In genomic region chr11:73330569-73331093, GRCh38 we compare ENCODE assay signal across 10 cellular contexts. TPM values are rescaled to one million over a fixed set of nuclear protein-coding genes. Genes with fewer than 3 reads are reported as not detected.
DNase-seq lines count a peak whose midpoint lies in the region; ATAC-seq, FAIRE-seq and TF ChIP-seq lines count a peak whose summit lies in the region.
"Had no signal": no experiment of that assay in that cellular context is flagged by ENCODE, and none has a peak within 500 bp of the region (broad histone marks: within the 10 kb centered on the region; RNA-seq: fewer than 3 reads in every experiment).

No MANE protein-coding gene starts in this region.

- DNase-seq in HepG2 (ENCODE audit: low spot score): peak; percentile 48
- no peak for DNase-seq in right lobe of liver
- no peak for DNase-seq in breast epithelium (ENCODE audit: low spot score in 2 of 2)
- no peak for DNase-seq in left lung
- DNase-seq in D341Med (ENCODE audit: low spot score): no peak
- DNase-seq in activated T-cell treated with anti-CD3 and anti-CD28 coated beads, Interleukin-2, amount 50 U/mL, for 1 hour: no peak
- DNase-seq in activated CD8-positive, alpha-beta T cell treated with anti-CD3 and anti-CD28 coated beads for 36 hours: no peak
- DNase-seq: activated naive CD4-positive, alpha-beta T cell treated with anti-CD3 and anti-CD28 coated beads, Interleukin-2, amount 10 ng/mL, durations not matched to agents 7 days and 5 days; DMS79 treated with DMSO at 0.1 percent for 48 hours had no signal

- no peaks in the 10 kb centered on the region for H3K36me3 Mint-ChIP-seq in activated CD8-positive, alpha-beta T cell treated with anti-CD3 and anti-CD28 coated beads for 36 hours (ENCODE audit: low read depth)
- H3K36me3 Mint-ChIP-seq: activated naive CD4-positive, alpha-beta T cell treated with anti-CD3 and anti-CD28 coated beads, Interleukin-2, amount 10 ng/mL, durations not matched to agents 7 days and 5 days had no signal

- H3K4me1 Mint-ChIP-seq in activated CD8-positive, alpha-beta T cell treated with anti-CD3 and anti-CD28 coated beads for 36 hours (ENCODE audit: low read depth): peaks cover 8% of the 10 kb centered on the region
- H3K4me1 Mint-ChIP-seq: activated naive CD4-positive, alpha-beta T cell treated with anti-CD3 and anti-CD28 coated beads, Interleukin-2, amount 10 ng/mL, durations not matched to agents 7 days and 5 days had no signal

- POLR2A ChIA-PET in HepG2 (lab: Yijun Ruan, JAX): interaction anchor here (1.0 to 10.1 kb wide), 5 partner anchors 8 to 23 kb away, joined by 3 to 205 read pairs (median 4); partner anchors contain the start of gene ARHGEF17
- POLR2A ChIA-PET in activated CD8-positive, alpha-beta T cell treated with anti-CD3 and anti-CD28 coated beads for 36 hours (lab: Charles Lee): interaction anchor here (1.5 kb wide), 1 partner anchor 22 kb away, joined by 3 read pairs; no protein-coding TSS in a partner anchor

- H3K27me3 ChIP-seq in HepG2 (ENCODE audit: control insufficient read depth in 1 of 2, insufficient read depth in 2 of 2, low read length in 2 of 2) (no peaks in the 10 kb centered on the region), right lobe of liver (no peaks in the 10 kb centered on the region), breast epithelium (no peaks in the 10 kb centered on the region), left lung (no peaks in the 10 kb centered on the region)

- H2AFZ ChIP-seq in HepG2 (ENCODE audit: low read length): no peak overlapping the region

- H3K36me3 ChIP-seq in HepG2 (replicated peaks in 1 of 2; ENCODE audit: control insufficient read depth in 1 of 2, insufficient read depth in 2 of 2, low read length in 2 of 2) (peaks cover 3 to 8% of the 10 kb centered on the region in 2 experiments; a peak in 3 of 5 replicates), right lobe of liver (no peaks in the 10 kb centered on the region), breast epithelium (no peaks in the 10 kb centered on the region), left lung (no peaks in the 10 kb centered on the region)

- intact Hi-C loops in HepG2 (cut with micrococcal nuclease; ENCODE audit: unreplicated experiment) (loop anchor here (1.0 kb wide), 1 partner anchor 23 kb away; no protein-coding TSS in a partner anchor), right lobe of liver (cut with DNase I) (no loop called here), breast epithelium (cut with DNase I; ENCODE audit: low total_unique reads) (no loop called here), left lung (cut with DNase I) (no loop called here)
- intact Hi-C loops in activated CD8-positive, alpha-beta T cell treated with anti-CD3 and anti-CD28 coated beads for 36 hours (cut with micrococcal nuclease): no loop called here

- FAIRE-seq in HepG2 (lab: Jason Lieb, UNC): peak; percentile 23

- peaks cover 40% of the 10 kb centered on the region for H3K79me2 ChIP-seq in HepG2 (ENCODE audit: insufficient read depth, low read length)

- no peaks in the 10 kb centered on the region for H3K9me3 Mint-ChIP-seq in activated CD8-positive, alpha-beta T cell treated with anti-CD3 and anti-CD28 coated beads for 36 hours
- H3K9me3 Mint-ChIP-seq: activated naive CD4-positive, alpha-beta T cell treated with anti-CD3 and anti-CD28 coated beads, Interleukin-2, amount 10 ng/mL, durations not matched to agents 7 days and 5 days had no signal

- peaks cover 8% of the 10 kb centered on the region for H4K20me1 ChIP-seq in HepG2 (ENCODE audit: insufficient read depth, low read length)

- BruUV-seq in HepG2 (replicated peaks; lab: Mats Ljungman, UMichigan): no TSS peak

- peak overlapping the region; percentile 95 for H3K4me2 ChIP-seq in HepG2 (ENCODE audit: low read depth, low read length)

- H3K27ac ChIP-seq in HepG2 (ENCODE audit: extremely low read length, insufficient read depth, low read length) (peak overlapping the region; percentile 98), right lobe of liver (no peak overlapping the region), breast epithelium (peak overlapping the region; percentile 67 to 84), left lung (peak overlapping the region; percentile 1 to 13)

- H3K27ac Mint-ChIP-seq in activated CD8-positive, alpha-beta T cell treated with anti-CD3 and anti-CD28 coated beads for 36 hours: no peak overlapping the region
- H3K27ac Mint-ChIP-seq: activated naive CD4-positive, alpha-beta T cell treated with anti-CD3 and anti-CD28 coated beads, Interleukin-2, amount 10 ng/mL, durations not matched to agents 7 days and 5 days had no signal

- H3K9ac ChIP-seq in HepG2 (ENCODE audit: insufficient read depth, low read depth, low read length): peak overlapping the region; percentile 77

- TF ChIP-seq POLR2A in HepG2 (IDR thresholded peaks at IDR 0.05; ENCODE audit: insufficient read depth in 1 of 2, low read depth in 2 of 2, low read length in 2 of 2) (no peak), right lobe of liver (IDR thresholded peaks at IDR 0.05) (no peak), breast epithelium (IDR thresholded peaks at IDR 0.05) (no peak)

- no peak overlapping the region for H3K4me3 Mint-ChIP-seq in activated CD8-positive, alpha-beta T cell treated with anti-CD3 and anti-CD28 coated beads for 36 hours
- H3K4me3 Mint-ChIP-seq: activated naive CD4-positive, alpha-beta T cell treated with anti-CD3 and anti-CD28 coated beads, Interleukin-2, amount 10 ng/mL, durations not matched to agents 7 days and 5 days had no signal

- TF ChIP-seq CTCF in HepG2 (CRISPR knock-in tag; IDR thresholded peaks at IDR 0.05) (peak; percentile 65), right lobe of liver (IDR thresholded peaks at IDR 0.05) (peak in 2 of 4 donors; percentile 7 to 10), breast epithelium (IDR thresholded peaks at IDR 0.05) (no peak), left lung (IDR thresholded peaks at IDR 0.05) (peak in 1 of 2 donors; percentile 14)
- no peak for TF ChIP-seq CTCF in activated CD8-positive, alpha-beta T cell treated with anti-CD3 and anti-CD28 coated beads for 36 hours (IDR thresholded peaks at IDR 0.05)

- peak; percentile 53 for ATAC-seq in HepG2
- no peak for ATAC-seq in right lobe of liver
- peak; percentile 7 for ATAC-seq in left lung
- no peak for ATAC-seq in GM21367 (IDR thresholded peaks at IDR 0.05; ENCODE audit: unreplicated experiment)
- no peak for ATAC-seq in activated CD8-positive, alpha-beta T cell treated with anti-CD3 and anti-CD28 coated beads for 36 hours

- WGBS in HepG2 (ENCODE audit: low lambda C conversion rate): 29% methylated on average over 1 of the region's 3 CpGs
- 67% methylated on average over 1 of the region's 3 CpGs for WGBS in right lobe of liver (ENCODE audit: insufficient coverage, low coverage, low lambda C conversion rate, missing lambda C conversion rate)

- H3K4me3 ChIP-seq in HepG2 (replicated peaks in 1 of 3; ENCODE audit: insufficient read depth in 1 of 3, low read depth in 2 of 3, low read length in 3 of 3): peak overlapping the region; percentile 11 to 63 (median 40); a peak in 3 of 6 replicates
- no peak overlapping the region for H3K4me3 ChIP-seq in right lobe of liver
- H3K4me3 ChIP-seq in breast epithelium: no peak overlapping the region
- H3K4me3 ChIP-seq in left lung: no peak overlapping the region

- in situ Hi-C loops in HepG2 (cut with HindIII; ENCODE audit: extremely low pct_ligation_motif_present, low pct_unique_long_range_greater_than_20kb): no loop called here

- peaks cover 96% of the 10 kb centered on the region for H3K4me1 ChIP-seq in HepG2 (ENCODE audit: insufficient read depth, low read length)
- H3K4me1 ChIP-seq in right lobe of liver: no peaks in the 10 kb centered on the region
- peaks cover 13 to 38% of the 10 kb centered on the region in 2 donors for H3K4me1 ChIP-seq in breast epithelium
- H3K4me1 ChIP-seq in left lung: peaks cover 39 to 79% of the 10 kb centered on the region in 2 donors

- CTCF ChIA-PET in HepG2 (lab: Yijun Ruan, JAX; ENCODE audit: low intra/inter-chr PET ratio, low total read pairs): interaction anchor here (2.3 kb wide), 1 partner anchor 23 kb away, joined by 8 read pairs; the partner anchor contains the start of gene ARHGEF17
- CTCF ChIA-PET in activated CD8-positive, alpha-beta T cell treated with anti-CD3 and anti-CD28 coated beads for 36 hours (lab: Charles Lee): interaction anchor here (0.8 to 2.0 kb wide), 2 partner anchors 22 to 24 kb away, joined by 3 to 9 read pairs; no protein-coding TSS in a partner anchor

- TF ChIP-seq EP300 in HepG2 (IDR thresholded peaks at IDR 0.05; ENCODE audit: low read depth in 2 of 2, low read length in 2 of 2): no peak
- TF ChIP-seq EP300 in HepG2 (CRISPR knock-in tag; IDR thresholded peaks at IDR 0.05; ENCODE audit: borderline replicate concordance): no peak

- no peaks in the 10 kb centered on the region for H3K9me3 ChIP-seq in HepG2 (ENCODE audit: low read length)
- no peaks in the 10 kb centered on the region for H3K9me3 ChIP-seq in right lobe of liver
- no peaks in the 10 kb centered on the region for H3K9me3 ChIP-seq in breast epithelium
- no peaks in the 10 kb centered on the region for H3K9me3 ChIP-seq in left lung

- TF ChIP-seq RAD21 in HepG2 (CRISPR knock-in tag; IDR thresholded peaks at IDR 0.05): 0 out of 2 replicates have a peak, but pooled peaks have one; percentile 32

- H3K27me3 Mint-ChIP-seq in activated CD8-positive, alpha-beta T cell treated with anti-CD3 and anti-CD28 coated beads for 36 hours: no peaks in the 10 kb centered on the region

RNA-seq across cellular contexts. Expression of gene ARHGEF17, which starts 22.6 kb away (rescaled TPM):
- total RNA-seq in HepG2 (2016; rRNA removed; fragmentation: Illumina TruSeq; extraction: Trizol) (5.7 and 10.7 TPM in 2 replicates), right lobe of liver (1 to 10 TPM; 4.6 to 7.3 (median 5.4) TPM), breast epithelium (10 to 100 TPM; 28.8 to 54.7 (median 38.2) TPM), left lung (10 to 100 TPM; 56.3 to 69.1 TPM)
- 4.6 and 5.1 TPM in 2 replicates for total RNA-seq in HepG2 (2016; cell fraction: cytosol; rRNA removed; fragmentation: Illumina TruSeq; extraction: Trizol; ENCODE audit: low read depth)
- 3.7 and 12.1 TPM in 2 replicates for total RNA-seq in HepG2 (2016; cell fraction: insoluble cytoplasmic fraction; rRNA removed; fragmentation: Illumina TruSeq; extraction: Trizol)
- 3.3 and 3.8 TPM in 2 replicates for total RNA-seq in HepG2 (2016; cell fraction: membrane; rRNA removed; fragmentation: Illumina TruSeq; extraction: Trizol)
- total RNA-seq in HepG2 (2016; cell fraction: nucleus; rRNA removed; fragmentation: Illumina TruSeq; extraction: Trizol): 20.3 and 20.6 TPM in 2 replicates
- polyA plus RNA-seq in HepG2 (2011; rRNA removed): 28.8 and 37.7 TPM in 2 replicates
- polyA plus RNA-seq in HepG2 (2011; cell fraction: cytosol; rRNA removed): 7.4 and 13.6 TPM in 2 replicates
- 250 and 318 TPM in 2 replicates for polyA plus RNA-seq in HepG2 (2011; cell fraction: nucleus; rRNA removed)
- 17.9 and 20.3 TPM in 2 replicates for polyA plus RNA-seq in HepG2 (2012)
- 0.35 and 0.64 TPM in 2 replicates for polyA plus RNA-seq in HepG2 (2016; cell fraction: cytosol; fragmentation: Illumina TruSeq; extraction: Trizol; ENCODE audit: low read depth)
- 5.4 and 7.1 TPM in 2 replicates for polyA plus RNA-seq in HepG2 (2016; cell fraction: insoluble cytoplasmic fraction; fragmentation: Illumina TruSeq; extraction: Trizol; ENCODE audit: low read depth)
- polyA plus RNA-seq in HepG2 (2016; cell fraction: membrane; fragmentation: Illumina TruSeq; extraction: Trizol; ENCODE audit: low read depth): 0.76 and 0.94 TPM in 2 replicates
- 83.1 and 89.4 TPM in 2 replicates for polyA plus RNA-seq in HepG2 (2016; cell fraction: nucleus; fragmentation: Illumina TruSeq; extraction: Trizol; ENCODE audit: insufficient read depth, low read depth)
- polyA minus RNA-seq in HepG2 (2011; rRNA and poly(A)+ RNA removed; ENCODE audit: low replicate concordance): 41.7 and 126 TPM in 2 replicates
- polyA minus RNA-seq in HepG2 (2011; cell fraction: cytosol; rRNA and poly(A)+ RNA removed): 13.5 and 20.6 TPM in 2 replicates
- polyA minus RNA-seq in HepG2 (2011; cell fraction: nucleus; rRNA and poly(A)+ RNA removed): 85.9 and 99.9 TPM in 2 replicates
- under 1 TPM; 0.07 to 0.41 TPM for total RNA-seq in activated CD8-positive, alpha-beta T cell treated with anti-CD3 and anti-CD28 coated beads for 36 hours

RNA-seq across cellular contexts. Expression of gene RELT, which starts 45.6 kb away (rescaled TPM):
- total RNA-seq in HepG2 (2016; rRNA removed; fragmentation: Illumina TruSeq; extraction: Trizol) (1.6 and 4.7 TPM in 2 replicates), right lobe of liver (1 to 10 TPM in 5 of 6 experiments, under 1 TPM in 1; 0.81 to 5.4 (median 1.6) TPM), breast epithelium (1 to 10 TPM; 2.2 to 3.7 (median 2.3) TPM), left lung (10 to 100 TPM; 11.7 to 30.7 TPM)
- total RNA-seq in HepG2 (2016; cell fraction: cytosol; rRNA removed; fragmentation: Illumina TruSeq; extraction: Trizol; ENCODE audit: low read depth): 2.8 and 3.4 TPM in 2 replicates
- total RNA-seq in HepG2 (2016; cell fraction: insoluble cytoplasmic fraction; rRNA removed; fragmentation: Illumina TruSeq; extraction: Trizol): 1.8 and 4.7 TPM in 2 replicates
- total RNA-seq in HepG2 (2016; cell fraction: membrane; rRNA removed; fragmentation: Illumina TruSeq; extraction: Trizol): 4.0 and 4.2 TPM in 2 replicates
- 5.4 TPM in 2 replicates for total RNA-seq in HepG2 (2016; cell fraction: nucleus; rRNA removed; fragmentation: Illumina TruSeq; extraction: Trizol)
- 2.5 and 3.5 TPM in 2 replicates for polyA plus RNA-seq in HepG2 (2011; rRNA removed)
- polyA plus RNA-seq in HepG2 (2011; cell fraction: cytosol; rRNA removed): 2.1 and 3.1 TPM in 2 replicates
- polyA plus RNA-seq in HepG2 (2011; cell fraction: nucleus; rRNA removed): 12.5 and 18.1 TPM in 2 replicates
- 1.0 and 2.7 TPM in 2 replicates for polyA plus RNA-seq in HepG2 (2012)
- 0.36 and 0.55 TPM in 2 replicates for polyA plus RNA-seq in HepG2 (2016; cell fraction: cytosol; fragmentation: Illumina TruSeq; extraction: Trizol; ENCODE audit: low read depth)
- polyA plus RNA-seq in HepG2 (2016; cell fraction: insoluble cytoplasmic fraction; fragmentation: Illumina TruSeq; extraction: Trizol; ENCODE audit: low read depth): 1.4 TPM in 2 replicates
- 0.68 and 0.80 TPM in 2 replicates for polyA plus RNA-seq in HepG2 (2016; cell fraction: membrane; fragmentation: Illumina TruSeq; extraction: Trizol; ENCODE audit: low read depth)
- 14.8 and 15.4 TPM in 2 replicates for polyA plus RNA-seq in HepG2 (2016; cell fraction: nucleus; fragmentation: Illumina TruSeq; extraction: Trizol; ENCODE audit: insufficient read depth, low read depth)
- polyA minus RNA-seq in HepG2 (2011; rRNA and poly(A)+ RNA removed; ENCODE audit: low replicate concordance): 7.0 and 19.1 TPM in 2 replicates
- polyA minus RNA-seq in HepG2 (2011; cell fraction: cytosol; rRNA and poly(A)+ RNA removed): 1.7 and 2.0 TPM in 2 replicates
- polyA minus RNA-seq in HepG2 (2011; cell fraction: nucleus; rRNA and poly(A)+ RNA removed): 5.2 and 7.6 TPM in 2 replicates
- total RNA-seq in activated CD8-positive, alpha-beta T cell treated with anti-CD3 and anti-CD28 coated beads for 36 hours: 10 to 100 TPM; 26.6 to 29.6 TPM

RNA-seq across cellular contexts. Expression of gene P2RY6, which starts 58.5 kb away (rescaled TPM):
- 0.11 and 0.29 TPM in 2 replicates for total RNA-seq in HepG2 (2016; rRNA removed; fragmentation: Illumina TruSeq; extraction: Trizol)
- 0.10 TPM in 1 of 2 replicates, not detected in the other for total RNA-seq in HepG2 (2016; cell fraction: cytosol; rRNA removed; fragmentation: Illumina TruSeq; extraction: Trizol; ENCODE audit: low read depth)
- total RNA-seq in HepG2 (2016; cell fraction: insoluble cytoplasmic fraction; rRNA removed; fragmentation: Illumina TruSeq; extraction: Trizol): 0.13 and 0.27 TPM in 2 replicates
- not detected in 2 replicates for total RNA-seq in HepG2 (2016; cell fraction: membrane; rRNA removed; fragmentation: Illumina TruSeq; extraction: Trizol)
- not detected in 2 replicates for total RNA-seq in HepG2 (2016; cell fraction: nucleus; rRNA removed; fragmentation: Illumina TruSeq; extraction: Trizol)
- 0.09 and 0.29 TPM in 2 replicates for polyA plus RNA-seq in HepG2 (2011; rRNA removed)
- polyA plus RNA-seq in HepG2 (2011; cell fraction: cytosol; rRNA removed): 0.10 and 0.12 TPM in 2 replicates
- 0.05 and 0.35 TPM in 2 replicates for polyA plus RNA-seq in HepG2 (2011; cell fraction: nucleus; rRNA removed)
- polyA plus RNA-seq in HepG2 (2012): 0.24 TPM in 1 of 2 replicates, not detected in the other
- 0.05 and 0.06 TPM in 2 replicates for polyA plus RNA-seq in HepG2 (2016; cell fraction: cytosol; fragmentation: Illumina TruSeq; extraction: Trizol; ENCODE audit: low read depth)
- polyA plus RNA-seq in HepG2 (2016; cell fraction: insoluble cytoplasmic fraction; fragmentation: Illumina TruSeq; extraction: Trizol; ENCODE audit: low read depth): 0.10 and 0.20 TPM in 2 replicates
- 0.10 and 0.17 TPM in 2 replicates for polyA plus RNA-seq in HepG2 (2016; cell fraction: membrane; fragmentation: Illumina TruSeq; extraction: Trizol; ENCODE audit: low read depth)
- polyA plus RNA-seq in HepG2 (2016; cell fraction: nucleus; fragmentation: Illumina TruSeq; extraction: Trizol; ENCODE audit: insufficient read depth, low read depth): 0.36 and 0.41 TPM in 2 replicates
- polyA minus RNA-seq in HepG2 (2011; rRNA and poly(A)+ RNA removed; ENCODE audit: low replicate concordance): 0.40 and 1.7 TPM in 2 replicates
- not detected in 2 replicates for polyA minus RNA-seq in HepG2 (2011; cell fraction: cytosol; rRNA and poly(A)+ RNA removed)
- polyA minus RNA-seq in HepG2 (2011; cell fraction: nucleus; rRNA and poly(A)+ RNA removed): 0.12 and 0.26 TPM in 2 replicates
- 1 to 10 TPM in 1 of 6 experiments, under 1 TPM in 5; 0.24 to 1.8 (median 0.62) TPM for total RNA-seq in right lobe of liver
- total RNA-seq in breast epithelium: 1 to 10 TPM; 1.6 to 3.4 (median 1.9) TPM
- 1 to 10 TPM; 2.2 to 4.8 TPM for total RNA-seq in left lung
- not detected for total RNA-seq in activated CD8-positive, alpha-beta T cell treated with anti-CD3 and anti-CD28 coated beads for 36 hours

Comparison
In these comparisons a context has a peak if more than half of its experiments do, and no peak if none do; other contexts are left out.
1. ATAC-seq: peak in HepG2 (single experiment) and left lung (single experiment); none in right lobe of liver (0 of 4), GM21367 (single experiment) and activated CD8-positive, alpha-beta T cell treated with anti-CD3 and anti-CD28 coated beads for 36 hours (single experiment).
2. H3K27ac ChIP-seq: peak in HepG2 (single experiment), breast epithelium (2 of 2) and left lung (2 of 2); none in right lobe of liver (0 of 3).
3. H3K4me3 ChIP-seq: peak in HepG2 (3 of 3); none in right lobe of liver (0 of 3), breast epithelium (0 of 3) and left lung (0 of 2).